Comparison of ENCODE assay signal across 8 cellular contexts in genomic region chr1:183630748-183631147, GRCh38. TPM values are rescaled to one million over a fixed set of nuclear protein-coding genes. Genes with fewer than 3 reads are reported as not detected.
DNase-seq lines count a peak whose midpoint lies in the region; ATAC-seq and TF ChIP-seq lines count a peak whose summit lies in the region.

No MANE protein-coding gene starts in this region.

- no peak for TF ChIP-seq POLR2A in thyroid gland (IDR thresholded peaks at IDR 0.05)

- H3K36me3 ChIP-seq in left ventricle myocardium inferior: peaks cover 43% of the 10 kb centered on the region
- peaks cover 12 to 14% of the 10 kb centered on the region in 2 donors for H3K36me3 ChIP-seq in thyroid gland

- TF ChIP-seq CTCF in left ventricle myocardium inferior (IDR thresholded peaks at IDR 0.05; ENCODE audit: borderline replicate concordance) (no peak), mesothelial cell of epicardium (IDR thresholded peaks at IDR 0.05; ENCODE audit: unreplicated experiment) (no peak), thyroid gland (IDR thresholded peaks at IDR 0.05) (no peak)

- H3K27ac Mint-ChIP-seq in mesothelial cell of epicardium: peak overlapping the region; percentile 52

- peak overlapping the region; percentile 97 for H3K27ac ChIP-seq in left ventricle myocardium inferior (replicated peaks)
- peak overlapping the region in 1 of 3 donors; percentile 7 for H3K27ac ChIP-seq in thyroid gland

- H3K36me3 Mint-ChIP-seq in mesothelial cell of epicardium: peaks cover 24% of the 10 kb centered on the region

- WGBS in thyroid gland, 2 donors: 53 to 76% methylated on average over 2 of the region's 2 CpGs

- DNase-seq in left ventricle myocardium inferior (no peak), left cardiac atrium (no peak), amniotic epithelial cell (ENCODE audit: low read depth) (peak; percentile 80), mesothelial cell of epicardium (ENCODE audit: low spot score in 2 of 2, unreplicated experiment in 2 of 2) (no peak), cortex of kidney (lab: John Stamatoyannopoulos, UW) (no peak), thyroid gland (no peak), hippocampal formation (lab: John Stamatoyannopoulos, UW) (no peak)

- intact Hi-C loops in left ventricle myocardium inferior (cut with micrococcal nuclease): loop anchor here (10.0 kb wide), 1 partner anchor 156 kb away; the partner anchor contains the start of gene SMG7
- intact Hi-C loops in left cardiac atrium (cut with DNase I): no loop called here
- intact Hi-C loops in thyroid gland (cut with DNase I): no loop called here

- peak overlapping the region; percentile 86 for H3K4me3 ChIP-seq in left ventricle myocardium inferior
- no peak overlapping the region for H3K4me3 ChIP-seq in thyroid gland (replicated peaks in 1 of 3)

- H3K27me3 Mint-ChIP-seq in mesothelial cell of epicardium (ENCODE audit: low read depth): no peaks in the 10 kb centered on the region

- H3K9me3 ChIP-seq in left ventricle myocardium inferior (replicated peaks): no peaks in the 10 kb centered on the region
- no peaks in the 10 kb centered on the region for H3K9me3 ChIP-seq in thyroid gland

- ATAC-seq in left cardiac atrium (no peak), HG02840 (IDR thresholded peaks at IDR 0.05; ENCODE audit: low FRiP score, unreplicated experiment) (no peak)

- H3K9me3 Mint-ChIP-seq in mesothelial cell of epicardium: no peaks in the 10 kb centered on the region

- H3K27me3 ChIP-seq in left ventricle myocardium inferior (ENCODE audit: low read depth) (no peaks in the 10 kb centered on the region), thyroid gland (no peaks in the 10 kb centered on the region)

- H3K4me3 Mint-ChIP-seq in mesothelial cell of epicardium: no peak overlapping the region

- H3K4me1 Mint-ChIP-seq in mesothelial cell of epicardium: peaks cover 37% of the 10 kb centered on the region

- H3K4me1 ChIP-seq in left ventricle myocardium inferior (peaks cover 94% of the 10 kb centered on the region), thyroid gland (peaks cover 39 to 44% of the 10 kb centered on the region in 2 donors)

RNA-seq across cellular contexts. Expression of gene ARPC5, which starts 4.8 kb away (rescaled TPM):
- total RNA-seq in left ventricle myocardium inferior (33.6 TPM), left cardiac atrium (10 to 100 TPM; 62.0 to 71.4 TPM), mesothelial cell of epicardium (72.9 to 75.7 TPM (median 73.9 TPM) in 3 replicates), thyroid gland (100 to 1,000 TPM in 2 of 4 donors, 10 to 100 TPM in 2; 70.5 to 158 (median 95.7) TPM)

RNA-seq across cellular contexts. Expression of gene APOBEC4, which starts 22.4 kb away (rescaled TPM):
- total RNA-seq in left ventricle myocardium inferior: 0.11 TPM
- not detected for total RNA-seq in left cardiac atrium
- total RNA-seq in mesothelial cell of epicardium: not detected in 3 replicates
- not detected for total RNA-seq in thyroid gland

RNA-seq across cellular contexts. Expression of gene NCF2, which starts 40.5 kb away (rescaled TPM):
- 4.5 TPM for total RNA-seq in left ventricle myocardium inferior
- total RNA-seq in left cardiac atrium: 10 to 100 TPM in 1 of 2 donors, 1 to 10 TPM in 1; 9.7 to 16.0 TPM
- total RNA-seq in mesothelial cell of epicardium: 0.16 to 0.47 TPM in 2 of 3 replicates, not detected in the other
- 1 to 10 TPM; 3.5 to 9.8 (median 4.5) TPM for total RNA-seq in thyroid gland
